Comparison of ENCODE assay signal across 8 cellular contexts in genomic region chr2:130181880-130182682, GRCh38. TPM values are rescaled to one million over a fixed set of nuclear protein-coding genes. Genes with fewer than 3 reads are reported as not detected.
DNase-seq lines count a peak whose midpoint lies in the region; TF ChIP-seq lines count a peak whose summit lies in the region.
"Not testable (repeated sequence)": the region's sequence is repeated elsewhere in the genome, so short reads cannot be mapped to it uniquely, and the experiment has no call there.

Gene MZT2B (plus strand): TSS chr2:130182262. CDS start chr2:130182283, 21 bp downstream.

- not testable (repeated sequence) for H3K4me1 ChIP-seq in H9 (ENCODE audit: insufficient read depth, low read length)
- H3K4me1 ChIP-seq in Loucy (ENCODE audit: insufficient read depth, low read length, poor library complexity, severe bottlenecking) (peaks cover 30% of the 10 kb centered on the region), stomach (peaks cover 21 to 42% (median 37%) of the 10 kb centered on the region in 4 donors)

- not testable (repeated sequence) for H3K9me2 ChIP-seq in Loucy (replicated peaks; ENCODE audit: low read depth, low read length); neural cell (ENCODE audit: insufficient read depth, low read length)

- H2AK5ac ChIP-seq in H9 (ENCODE audit: insufficient read length, low read length), result not testable (repeated sequence)

- H3F3A ChIP-seq in Loucy (ENCODE audit: low read depth); neural cell (ENCODE audit: insufficient read depth, low read length, poor library complexity, severe bottlenecking): not testable (repeated sequence)

- not testable (repeated sequence) for H3K27me3 Mint-ChIP-seq in H9 (ENCODE audit: low read depth)

- H3K4me3 ChIP-seq in Loucy (ENCODE audit: low read length, poor library complexity, severe bottlenecking), result peak within 1 kb of the TSS; percentile 95
- H3K4me3 ChIP-seq in neural cell (ENCODE audit: low read length), result peak within 1 kb of the TSS; percentile 95
- H3K4me3 ChIP-seq in stomach, result peak within 1 kb of the TSS; percentile 93 to 99 (median 94)

- H3K27ac ChIP-seq in H9 (ENCODE audit: insufficient read length, low read depth, low read length), result not testable (repeated sequence)
- H3K27ac ChIP-seq in neural cell (ENCODE audit: low read length) (peak within 1 kb of the TSS; percentile 83), stomach (peak within 1 kb of the TSS; percentile 89 to 96 (median 90))

- not testable (repeated sequence) for H3K56ac ChIP-seq in H9 (ENCODE audit: insufficient read length, low read depth, low read length)

- not testable (repeated sequence) for H4K20me1 ChIP-seq in H9 (ENCODE audit: control insufficient read depth, insufficient read depth, insufficient read length); neural cell (ENCODE audit: insufficient read depth)
- peaks cover 43% of the 10 kb centered on the region for H4K20me1 ChIP-seq in Loucy (ENCODE audit: insufficient read depth, low read length, poor library complexity, severe bottlenecking)

- H3K79me2 ChIP-seq in H9 (ENCODE audit: insufficient read depth, low read length) (peaks cover 28% of the 10 kb centered on the region; the same call in 1 of the 2 replicates), Loucy (ENCODE audit: insufficient read depth, low read length) (peaks cover 86% of the 10 kb centered on the region), neural cell (replicated peaks; ENCODE audit: insufficient read depth, low read length) (peaks cover 24% of the 10 kb centered on the region)

- peak within 1 kb of the TSS; percentile 96 to 98 (median 98) for H3K27ac Mint-ChIP-seq in H9

- peak within 1 kb of the TSS; percentile 49 for H4K91ac ChIP-seq in H9 (ENCODE audit: insufficient read length, low read depth, low read length)

- H3K18ac ChIP-seq in H9 (ENCODE audit: insufficient read length, low read depth, low read length), result peak within 1 kb of the TSS; percentile 86

- H2BK120ac ChIP-seq in H9 (ENCODE audit: low read depth, low read length, poor library complexity, severe bottlenecking), result not testable (repeated sequence)

- H3K4me2 ChIP-seq in H9 (ENCODE audit: insufficient read depth, insufficient read length, low read length) (peak within 1 kb of the TSS; percentile 70), Loucy (ENCODE audit: low read depth, low read length, poor library complexity, severe bottlenecking) (peak within 1 kb of the TSS; percentile 91), neural cell (ENCODE audit: low read length) (peak within 1 kb of the TSS; percentile 65)

- H3K9me3 ChIP-seq in H9 (ENCODE audit: control insufficient read depth, low read depth, low read length); Loucy (ENCODE audit: insufficient read depth, low read depth, low read length); neural cell (ENCODE audit: low read length); stomach: not testable (repeated sequence)

- H3K4me1 Mint-ChIP-seq in H9, result peaks cover 4 to 13% of the 10 kb centered on the region in 2 experiments; a peak in 3 of 4 replicates

- H2BK12ac ChIP-seq in H9 (ENCODE audit: insufficient read length, low read depth, low read length), result not testable (repeated sequence)

- H4K8ac ChIP-seq in H9 (replicated peaks; ENCODE audit: insufficient read length, low read depth, low read length), result not testable (repeated sequence)

- H3K23me2 ChIP-seq in H9 (ENCODE audit: insufficient read length, low read depth, low read length, poor library complexity, severe bottlenecking), result not testable (repeated sequence)

- no CpG with 5 or more reads among the region's 86 CpGs for WGBS in H9 (ENCODE audit: extremely low coverage, insufficient read length, low lambda C conversion rate)
- 0 to 1% (median 1%) methylated on average over 2 to 83 of the region's 86 CpGs; no CpG with 5 or more reads in 1 of the 5 donors for WGBS in stomach, 5 donors

- TF ChIP-seq POLR2A in Raji (IDR thresholded peaks at IDR 0.05; ENCODE audit: insufficient read depth, low read depth, low read length), result peak; percentile 65; the same call in 1 of the 2 replicates
- TF ChIP-seq POLR2A in stomach (IDR thresholded peaks at IDR 0.05), result not testable (repeated sequence)

- H3K23ac ChIP-seq in H9 (ENCODE audit: insufficient read length, low read depth, low read length), result not testable (repeated sequence)

- not testable (repeated sequence) for H3K79me1 ChIP-seq in H9 (ENCODE audit: insufficient read depth, low read depth, low read length, poor library complexity, severe bottlenecking)

- not testable (repeated sequence) for H4K5ac ChIP-seq in H9 (ENCODE audit: insufficient read length, low read depth, low read length)

- not testable (repeated sequence) for H3K27me3 ChIP-seq in H9 (ENCODE audit: insufficient read depth, low read length); Loucy (ENCODE audit: insufficient read depth, low read length, poor library complexity, severe bottlenecking); neural cell (ENCODE audit: insufficient read depth, low read depth, low read length); stomach

- peak; percentile 85 for DNase-seq in GDM1 (lab: John Stamatoyannopoulos, UW)
- DNase-seq in H9, result peak; percentile 86
- DNase-seq in activated effector memory CD4-positive, alpha-beta T cell treated with Interleukin-2 at 50 U/mL for 16 hours, result peak; percentile 87
- DNase-seq in fibroblast of the conjunctiva (ENCODE audit: low read depth), result peak; percentile 62
- DNase-seq in stomach, result peak; percentile 89

- not testable (repeated sequence) for H2BK15ac ChIP-seq in H9 (ENCODE audit: low read depth, low read length)

- H3T11ph ChIP-seq in H9 (ENCODE audit: low read length), result not testable (repeated sequence)

- H3K36me3 Mint-ChIP-seq in H9 (ENCODE audit: insufficient read depth in 1 of 3, low read depth in 3 of 3), result peaks cover 6 to 24% (median 9%) of the 10 kb centered on the region in 3 experiments; a peak in 6 of 7 replicates

- H3K4me3 Mint-ChIP-seq in H9, result peak within 1 kb of the TSS; percentile 97 to 99

- H2AFZ ChIP-seq in H9 (ENCODE audit: low read length), result not testable (repeated sequence)
- peak within 1 kb of the TSS; percentile 98 for H2AFZ ChIP-seq in Loucy (ENCODE audit: low read length)
- H2AFZ ChIP-seq in neural cell (ENCODE audit: low read depth, low read length), result peak within 1 kb of the TSS; percentile 51

- TF ChIP-seq CTCF in H9 (conservative IDR thresholded peaks at IDR 0.05) (peak; percentile 69), Loucy (conservative IDR thresholded peaks at IDR 0.05; ENCODE audit: low read length) (peak; percentile 57), neural cell (IDR thresholded peaks at IDR 0.05; ENCODE audit: poor library complexity, severe bottlenecking) (peak; percentile 95), stomach (IDR thresholded peaks at IDR 0.05) (peak in 4 of 7 experiments; percentile 23 to 94 (median 80))

- not testable (repeated sequence) for H2BK20ac ChIP-seq in H9 (ENCODE audit: low read depth, low read length, poor library complexity, severe bottlenecking)

- H3K9ac ChIP-seq in H9 (ENCODE audit: extremely low read depth, insufficient read length, low read length) (peak within 1 kb of the TSS; percentile 97), Loucy (ENCODE audit: low read depth, low read length, poor library complexity, severe bottlenecking) (peak within 1 kb of the TSS; percentile 95), neural cell (ENCODE audit: low read length) (peak within 1 kb of the TSS; percentile 87)

- 0 out of 2 replicates have a peak within 1 kb of the TSS, but pooled peaks have one; percentile 42 for H3K4ac ChIP-seq in H9 (ENCODE audit: low read depth, low read length)

- not testable (repeated sequence) for TF ChIP-seq EP300 in neural cell (conservative IDR thresholded peaks at IDR 0.05; ENCODE audit: poor library complexity, severe bottlenecking); stomach (IDR thresholded peaks at IDR 0.05)

- H2BK5ac ChIP-seq in H9 (ENCODE audit: insufficient read length, low read length), result not testable (repeated sequence)

- peak; percentile 63 for TF ChIP-seq RAD21 in neural cell (conservative IDR thresholded peaks at IDR 0.05)

- H3K9me3 Mint-ChIP-seq in H9, result not testable (repeated sequence)

- peak within 1 kb of the TSS; percentile 90 for H3K14ac ChIP-seq in H9 (ENCODE audit: insufficient read depth, low read length)

- H3K36me3 ChIP-seq in Loucy (ENCODE audit: insufficient read depth, low read length); neural cell (ENCODE audit: insufficient read depth, low read length): not testable (repeated sequence)
- H3K36me3 ChIP-seq in stomach, result peaks cover 0 to 18% (median 5%) of the 10 kb centered on the region in 4 donors

- intact Hi-C loops in stomach (cut with DNase I; ENCODE audit: low total_unique reads), result loop anchor here (10.0 kb wide), 2 partner anchors 153 to 1303 kb away; no protein-coding TSS in a partner anchor

TF ChIP-seq in neural cell, 6 proteins besides CTCF, POLR2A, EP300 and RAD21:
- TF ChIP-seq SMC3 (conservative IDR thresholded peaks at IDR 0.05; ENCODE audit: poor library complexity), result peak; percentile 84
- TF ChIP-seq POLR2AphosphoS5 (IDR thresholded peaks at IDR 0.05), result peak; percentile 81
- peak; percentile 37 for TF ChIP-seq TAF1 (IDR thresholded peaks at IDR 0.05; ENCODE audit: low read depth)

RNA-seq across cellular contexts. Expression of gene MZT2B, which starts in this region (rescaled TPM):
- total RNA-seq in H9 (2021) (198 and 203 TPM in 2 replicates), stomach (100 to 1,000 TPM in 2 of 5 donors, 10 to 100 TPM in 3; 52.3 to 521 (median 87.5) TPM)
- polyA plus RNA-seq in neural cell (255 and 257 TPM in 2 replicates), stomach (100 to 1,000 TPM; 288 to 357 (median 354) TPM)
- polyA minus RNA-seq in neural cell, result 68.1 and 84.2 TPM in 2 replicates
